In the genomic region with DNA sequence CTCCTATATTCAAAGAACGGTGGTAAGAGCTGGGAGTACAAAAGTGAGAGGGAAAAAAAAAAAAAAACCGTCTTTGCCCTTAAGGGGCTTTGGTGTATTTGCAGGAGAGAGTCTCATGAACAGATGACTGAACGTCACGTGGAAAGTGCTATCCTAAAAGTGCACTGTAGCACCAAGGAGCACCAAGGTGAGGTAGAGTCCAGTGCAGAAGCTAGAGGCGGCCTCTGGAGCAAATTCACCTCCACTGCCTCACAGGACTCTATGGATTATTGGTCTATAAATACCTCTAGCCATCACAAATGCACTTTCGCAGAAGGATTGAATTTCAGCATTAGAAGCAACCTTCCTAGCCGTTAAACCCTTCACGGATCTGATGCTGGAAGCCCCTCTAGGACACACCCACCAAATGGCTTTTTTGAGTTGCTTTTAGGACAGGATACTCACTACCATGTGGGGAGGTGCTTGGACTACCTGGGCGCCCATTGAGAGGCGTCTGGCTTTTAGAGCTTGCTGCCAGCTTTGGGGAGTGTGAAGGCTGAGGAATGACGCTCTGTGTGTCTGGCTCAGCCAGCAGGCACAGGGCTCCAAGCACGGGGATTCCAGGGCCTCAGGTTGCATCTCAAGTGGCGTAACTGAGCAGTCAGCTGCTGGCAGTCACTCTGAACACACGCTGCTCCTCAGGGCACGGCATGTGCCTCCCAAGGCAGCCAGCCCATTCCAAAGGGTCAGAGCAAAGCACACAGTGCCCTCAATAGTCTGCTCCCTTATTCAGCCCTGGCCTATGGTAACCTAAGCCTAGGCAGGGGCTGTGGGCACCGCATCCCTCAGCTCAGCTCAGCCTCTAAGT, we compare ENCODE assay signal across 16 cellular contexts. TPM values are rescaled to one million over a fixed set of nuclear protein-coding genes. Genes with fewer than 3 reads are reported as not detected.
DNase-seq lines count a peak whose midpoint lies in the region; ATAC-seq, FAIRE-seq and TF ChIP-seq lines count a peak whose summit lies in the region.
"Had no signal": no experiment of that assay in that cellular context is flagged by ENCODE, and none has a peak within 500 bp of the region (broad histone marks: within the 10 kb centered on the region; RNA-seq: fewer than 3 reads in every experiment).

No MANE protein-coding gene starts in this region.

- no peak overlapping the region for H3K4me3 Mint-ChIP-seq in activated naive CD8-positive, alpha-beta T cell treated with anti-CD3 and anti-CD28 coated beads, Interleukin-2, amount 50 U/mL, for 24 hours
- H3K4me3 Mint-ChIP-seq: activated CD8-positive, alpha-beta T cell treated with anti-CD3 and anti-CD28 coated beads, Interleukin-2, amount 10 ng/mL, durations not matched to agents 7 days and 5 days; endodermal cell; neural crest cell had no signal

- no peak for TF ChIP-seq POLR2A in H54 (IDR thresholded peaks at IDR 0.05; ENCODE audit: low read depth, low read length)

- peaks cover 0 to 38% (median 20%) of the 10 kb centered on the region in 9 donors for H3K4me1 ChIP-seq in heart right ventricle

- no peak for TF ChIP-seq CTCF in heart right ventricle (IDR thresholded peaks at IDR 0.05)

- H3K27ac ChIP-seq in heart right ventricle = peak overlapping the region in 9 of 10 donors; percentile 29 to 74 (median 55)

- DNase-seq in DMS79 (lab: John Stamatoyannopoulos, UW) (peak; percentile 58), NCI-H510A treated with DMSO at 0.1 percent for 48 hours (lab: John Stamatoyannopoulos, UW) (peak; percentile 76), heart right ventricle (peak; percentile 71 to 75), pons (ENCODE audit: low spot score) (peak; percentile 30), H54 (ENCODE audit: insufficient read length, low spot score) (no peak)
- DNase-seq in activated naive CD8-positive, alpha-beta T cell treated with anti-CD3 and anti-CD28 coated beads, Interleukin-2, amount 50 U/mL, for 24 hours = no peak
- DNase-seq: activated CD8-positive, alpha-beta T cell treated with anti-CD3 and anti-CD28 coated beads, Interleukin-2, amount 10 ng/mL, durations not matched to agents 7 days and 5 days; endodermal cell; kidney; NCI-H748 treated with DMSO at 0.1 percent for 48 hours; SIG-M5 had no signal

- H3K27me3 ChIP-seq in heart right ventricle = no peaks in the 10 kb centered on the region

- intact Hi-C loops in heart right ventricle (cut with DNase I) = loop anchor here in 3 of 10 donors (5.0 to 10.0 kb wide), 6 partner anchors 43 to 152 kb away; a partner anchor contains a TSS

- no peaks in the 10 kb centered on the region for H3K9me3 ChIP-seq in heart right ventricle
- H3K9me3 ChIP-seq: thoracic aorta had no signal

- H3K4me3 ChIP-seq in heart right ventricle = no peak overlapping the region
- H3K4me3 ChIP-seq: thoracic aorta had no signal

- no peaks in the 10 kb centered on the region for H3K36me3 ChIP-seq in heart right ventricle
- H3K36me3 ChIP-seq: thoracic aorta had no signal

- ATAC-seq in heart right ventricle (peak; percentile 44 to 97 (median 88)), GM19395 (IDR thresholded peaks at IDR 0.05; ENCODE audit: unreplicated experiment) (no peak), HG03354 (IDR thresholded peaks at IDR 0.05; ENCODE audit: poor library complexity, severe bottlenecking, unreplicated experiment) (no peak)
- no peak for ATAC-seq in activated naive CD8-positive, alpha-beta T cell treated with anti-CD3 and anti-CD28 coated beads, Interleukin-2, amount 50 U/mL, for 24 hours
- ATAC-seq: activated CD8-positive, alpha-beta T cell treated with anti-CD3 and anti-CD28 coated beads, Interleukin-2, amount 10 ng/mL, durations not matched to agents 7 days and 5 days had no signal

- H3K4me1 Mint-ChIP-seq in activated naive CD8-positive, alpha-beta T cell treated with anti-CD3 and anti-CD28 coated beads, Interleukin-2, amount 50 U/mL, for 24 hours = no peaks in the 10 kb centered on the region
- H3K4me1 Mint-ChIP-seq: endodermal cell had no signal

- no peak for FAIRE-seq in H54 (lab: Jason Lieb, UNC)
- FAIRE-seq: frontal cortex, kidney had no signal

- no peaks in the 10 kb centered on the region for H3K27me3 Mint-ChIP-seq in activated naive CD8-positive, alpha-beta T cell treated with anti-CD3 and anti-CD28 coated beads, Interleukin-2, amount 50 U/mL, for 24 hours

- no peak overlapping the region for H3K27ac Mint-ChIP-seq in activated naive CD8-positive, alpha-beta T cell treated with anti-CD3 and anti-CD28 coated beads, Interleukin-2, amount 50 U/mL, for 24 hours
- H3K27ac Mint-ChIP-seq: activated CD8-positive, alpha-beta T cell treated with anti-CD3 and anti-CD28 coated beads, Interleukin-2, amount 10 ng/mL, durations not matched to agents 7 days and 5 days; endodermal cell had no signal

- no peaks in the 10 kb centered on the region for H3K36me3 Mint-ChIP-seq in activated naive CD8-positive, alpha-beta T cell treated with anti-CD3 and anti-CD28 coated beads, Interleukin-2, amount 50 U/mL, for 24 hours (ENCODE audit: low read depth)

- WGBS in heart right ventricle, 2 donors = 66 to 78% methylated on average over 16 of the region's 16 CpGs

- no peaks in the 10 kb centered on the region for H3K9me3 Mint-ChIP-seq in activated naive CD8-positive, alpha-beta T cell treated with anti-CD3 and anti-CD28 coated beads, Interleukin-2, amount 50 U/mL, for 24 hours

RNA-seq across cellular contexts. Expression of a gene that starts 52.7 kb away (rescaled TPM):
- total RNA-seq in heart right ventricle = 1 to 10 TPM in 4 of 10 donors, under 1 TPM in 4, not detected in 2; 0.53 to 4.1 (median 0.92) TPM
- polyA plus RNA-seq in heart right ventricle = 1 to 10 TPM in 1 of 2 donors, under 1 TPM in 1; 0.45 to 4.2 TPM

Comparison
In these comparisons a context has a peak if more than half of its experiments do, and no peak if none do; other contexts are left out.
1. DNase-seq: peak in DMS79 (single experiment), NCI-H510A treated with DMSO at 0.1 percent for 48 hours (single experiment), heart right ventricle (2 of 2) and pons (single experiment); none in activated naive CD8-positive, alpha-beta T cell treated with anti-CD3 and anti-CD28 coated beads, Interleukin-2, amount 50 U/mL, for 24 hours (single experiment) and H54 (single experiment).
2. ATAC-seq: peak in heart right ventricle (8 of 8); none in activated naive CD8-positive, alpha-beta T cell treated with anti-CD3 and anti-CD28 coated beads, Interleukin-2, amount 50 U/mL, for 24 hours (single experiment), GM19395 (single experiment) and HG03354 (single experiment).